Comparison of ENCODE assay signal across 8 cellular contexts in the genomic region with DNA sequence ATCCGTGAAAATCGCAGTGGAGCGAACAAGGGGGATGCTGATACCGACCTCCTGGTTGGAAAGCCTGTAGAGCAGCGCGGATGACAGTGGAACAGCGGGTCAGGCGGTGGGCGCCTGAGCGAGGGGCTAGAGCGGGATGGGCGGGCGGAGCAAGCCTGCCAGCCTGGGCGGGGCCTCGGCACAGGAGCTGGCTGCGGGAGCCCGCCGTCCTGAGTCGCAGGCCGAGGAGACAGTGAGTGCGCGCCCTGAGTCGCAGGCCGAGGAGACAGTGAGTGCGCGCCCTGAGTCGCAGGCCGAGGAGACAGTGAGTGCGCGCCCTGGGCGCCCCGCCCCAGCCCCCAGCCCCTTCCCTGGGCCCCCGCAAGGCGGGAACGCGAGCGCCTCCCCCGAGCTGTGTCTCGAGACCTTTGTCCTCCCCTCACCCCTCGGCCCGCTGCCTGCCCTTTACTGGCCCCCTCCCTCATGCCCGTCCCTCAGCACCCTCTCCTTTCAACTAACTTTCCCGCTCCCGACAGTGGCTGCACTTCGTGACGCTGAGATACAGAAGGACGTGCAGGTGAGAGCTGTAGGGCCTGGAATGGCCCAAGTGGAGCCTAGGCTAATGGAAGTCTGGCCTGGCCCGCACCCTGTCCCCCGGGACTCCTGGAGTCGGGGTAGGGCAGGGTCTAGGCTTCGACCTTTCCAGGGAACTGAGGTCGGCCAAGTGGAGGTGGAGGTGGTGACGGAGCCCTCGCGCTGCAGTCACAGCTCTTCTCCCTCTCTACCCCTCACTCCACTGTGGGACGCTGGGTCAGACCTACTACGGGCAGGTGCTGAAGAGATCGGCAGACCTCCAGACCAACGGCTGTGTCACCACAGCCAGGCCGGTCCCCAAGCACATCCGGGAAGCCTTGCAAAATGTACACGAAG.
A peak's percentile ranks its signal among the peaks of the same experiment; 100 is the strongest.
DNase-seq lines count a peak whose midpoint lies in the region; ATAC-seq and TF ChIP-seq lines count a peak whose summit lies in the region.

A gene with protein sequence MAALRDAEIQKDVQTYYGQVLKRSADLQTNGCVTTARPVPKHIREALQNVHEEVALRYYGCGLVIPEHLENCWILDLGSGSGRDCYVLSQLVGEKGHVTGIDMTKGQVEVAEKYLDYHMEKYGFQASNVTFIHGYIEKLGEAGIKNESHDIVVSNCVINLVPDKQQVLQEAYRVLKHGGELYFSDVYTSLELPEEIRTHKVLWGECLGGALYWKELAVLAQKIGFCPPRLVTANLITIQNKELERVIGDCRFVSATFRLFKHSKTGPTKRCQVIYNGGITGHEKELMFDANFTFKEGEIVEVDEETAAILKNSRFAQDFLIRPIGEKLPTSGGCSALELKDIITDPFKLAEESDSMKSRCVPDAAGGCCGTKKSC (plus strand): TSS at position 181 of the 909 bp plus-strand sequence. CDS start 123 bp downstream, at position 304.

- DNase-seq in GM10248 (ENCODE audit: extremely low spot score) (peak; percentile 48), NCI-H1930 (lab: John Stamatoyannopoulos, UW) (peak; percentile 12), astrocyte of the cerebellum (ENCODE audit: low read depth) (no peak), SIG-M5 treated with dmso at 0.1 percent for 504 hours (lab: John Stamatoyannopoulos, UW; ENCODE audit: unreplicated experiment) (no peak)

- no peaks in the 10 kb centered on the region; the same call in 1 of the 2 replicates for H3K36me3 ChIP-seq in iPS-20b (ENCODE audit: insufficient read depth, low read depth, low read length)

- ATAC-seq in HG03025 (IDR thresholded peaks at IDR 0.05; ENCODE audit: low FRiP score, unreplicated experiment) (no peak), HG03135 (IDR thresholded peaks at IDR 0.05; ENCODE audit: unreplicated experiment) (no peak)

- in situ Hi-C loops in astrocyte of the cerebellum (cut with HindIII; ENCODE audit: low sequenced_read_pairs): no loop called here

- H3K27me3 ChIP-seq in iPS-20b (ENCODE audit: insufficient read depth, low read length): peaks cover 3% of the 10 kb centered on the region; the same call in 1 of the 2 replicates

- peak within 1 kb of the TSS; percentile 49 for H3K4me3 ChIP-seq in astrocyte of the cerebellum (ENCODE audit: low read depth, low read length)
- H3K4me3 ChIP-seq in iPS-20b (ENCODE audit: low read length): peak within 1 kb of the TSS; percentile 73
- peak within 1 kb of the TSS; percentile 19 to 55 (median 27) for H3K4me3 ChIP-seq in skin epidermis

- peak within 1 kb of the TSS; percentile 87; the same call in 1 of the 2 replicates for H3K9ac ChIP-seq in iPS-20b (ENCODE audit: low read depth, low read length)

- H3K4me1 ChIP-seq in iPS-20b (ENCODE audit: insufficient read depth, low read length): no peaks in the 10 kb centered on the region

- H3K9me3 ChIP-seq in iPS-20b (ENCODE audit: insufficient read depth, low read depth, low read length): no peaks in the 10 kb centered on the region

- H3K27ac ChIP-seq in iPS-20b (ENCODE audit: low read length) (no peak within 1 kb of the TSS), skin epidermis (peak within 1 kb of the TSS in 8 of 21 experiments; percentile 4 to 64 (median 46))

- POLR2A ChIA-PET in GM10248 (lab: Yijun Ruan, JAX): no interaction called here

- TF ChIP-seq CTCF in GM10248 (IDR thresholded peaks at IDR 0.05; ENCODE audit: control extremely low read depth, extremely low read depth, low read depth, missing control alignments): no peak
- no peak for TF ChIP-seq CTCF in astrocyte of the cerebellum (IDR thresholded peaks at IDR 0.05; ENCODE audit: low read depth, low read length, missing control alignments)

- CTCF ChIA-PET in GM10248 (lab: Yijun Ruan, JAX): interaction anchor here (1.1 to 1.7 kb wide), 3 partner anchors 33 to 117 kb away, joined by 3 to 8 read pairs (median 4); no protein-coding TSS in a partner anchor

Comparison
In these comparisons a context has a peak if more than half of its experiments do, and no peak if none do; other contexts are left out.
1. DNase-seq: peak in GM10248 (single experiment) and NCI-H1930 (2 of 2); none in astrocyte of the cerebellum (single experiment) and SIG-M5 treated with dmso at 0.1 percent for 504 hours (single experiment).
2. Peak in every context shown above with its lines, with median percentiles within 50 percentile points of each other: H3K4me3 ChIP-seq.